In the genomic region with DNA sequence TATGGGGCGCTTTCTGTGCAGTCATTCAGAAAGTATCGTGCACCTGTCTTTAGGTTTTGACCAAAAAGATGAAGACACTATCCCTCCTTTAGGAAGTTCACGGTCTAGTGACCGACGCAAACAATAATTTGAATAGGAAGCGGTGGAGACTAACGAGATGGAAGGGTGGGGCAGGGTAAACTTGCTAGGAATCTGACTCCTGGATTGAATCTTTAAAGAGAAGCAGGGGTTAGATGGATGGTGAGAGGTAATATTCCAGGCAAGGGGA, we compare ENCODE assay signal across 8 cellular contexts. TPM values are rescaled to one million over a fixed set of nuclear protein-coding genes. Genes with fewer than 3 reads are reported as not detected.
DNase-seq lines count a peak whose midpoint lies in the region; ATAC-seq and FAIRE-seq lines count a peak whose summit lies in the region.

No MANE protein-coding gene starts in this region.

- no peak for ATAC-seq in natural killer cell treated with Interleukin-12 subunit alpha and Interleukin-12 subunit beta and Interleukin-15 and Interleukin-18, amount 100 ng/mL, for 72 hours
- ATAC-seq in GM18873 (IDR thresholded peaks at IDR 0.05; ENCODE audit: low FRiP score, unreplicated experiment), result no peak

- peaks cover 22% of the 10 kb centered on the region for H3K36me3 Mint-ChIP-seq in natural killer cell treated with Interleukin-12 subunit alpha and Interleukin-12 subunit beta and Interleukin-15 and Interleukin-18, amount 100 ng/mL, for 72 hours

- peak overlapping the region; percentile 75 for H3K27ac ChIP-seq in caudate nucleus (ENCODE audit: low read depth, low read length)

- H3K4me1 Mint-ChIP-seq in natural killer cell treated with Interleukin-12 subunit alpha and Interleukin-12 subunit beta and Interleukin-15 and Interleukin-18, amount 100 ng/mL, for 72 hours (ENCODE audit: low read depth in 2 of 2), result peaks cover 22 to 31% of the 10 kb centered on the region in 2 donors

- no peak for FAIRE-seq in GM19239 (lab: Jason Lieb, UNC)

- peaks cover 3% of the 10 kb centered on the region for H3K9me3 Mint-ChIP-seq in natural killer cell treated with Interleukin-12 subunit alpha and Interleukin-12 subunit beta and Interleukin-15 and Interleukin-18, amount 100 ng/mL, for 72 hours

- H3K27ac Mint-ChIP-seq in natural killer cell treated with Interleukin-12 subunit alpha and Interleukin-12 subunit beta and Interleukin-15 and Interleukin-18, amount 100 ng/mL, for 72 hours, result peak overlapping the region; percentile 99

- H3K4me3 Mint-ChIP-seq in natural killer cell treated with Interleukin-12 subunit alpha and Interleukin-12 subunit beta and Interleukin-15 and Interleukin-18, amount 100 ng/mL, for 72 hours, result peak overlapping the region; percentile 96

- H3K27me3 Mint-ChIP-seq in natural killer cell treated with Interleukin-12 subunit alpha and Interleukin-12 subunit beta and Interleukin-15 and Interleukin-18, amount 100 ng/mL, for 72 hours, result no peaks in the 10 kb centered on the region

- DNase-seq in NCI-H2107 treated with DMSO at 0.1 percent for 48 hours (lab: John Stamatoyannopoulos, UW; ENCODE audit: unreplicated experiment), result peak; percentile 70
- DNase-seq in NCI-H2107 (lab: John Stamatoyannopoulos, UW), result no peak
- DNase-seq in LoVo (ENCODE audit: low spot score), result peak; percentile 30
- no peak for DNase-seq in caudate nucleus (lab: John Stamatoyannopoulos, UW)
- no peak for DNase-seq in natural killer cell treated with Interleukin-12 subunit alpha and Interleukin-12 subunit beta and Interleukin-15 and Interleukin-18, amount 100 ng/mL, for 72 hours (ENCODE audit: low spot score)
- no peak for DNase-seq in HCEC 1CT
- DNase-seq in GM19239 (ENCODE audit: insufficient read length, low spot score), result no peak

RNA-seq across cellular contexts. Expression of a gene that starts 0.6 kb away (rescaled TPM):
- 10 to 100 TPM; 50.3 to 60.5 TPM for total RNA-seq in natural killer cell treated with Interleukin-12 subunit alpha and Interleukin-12 subunit beta and Interleukin-15 and Interleukin-18, amount 100 ng/mL, for 72 hours

RNA-seq across cellular contexts. Expression of a gene that starts 12.1 kb away (rescaled TPM):
- total RNA-seq in natural killer cell treated with Interleukin-12 subunit alpha and Interleukin-12 subunit beta and Interleukin-15 and Interleukin-18, amount 100 ng/mL, for 72 hours, result 10 to 100 TPM; 51.1 to 69.1 TPM

Comparison
In these comparisons a context has a peak if more than half of its experiments do, and no peak if none do; other contexts are left out.
1. DNase-seq: peak in NCI-H2107 treated with DMSO at 0.1 percent for 48 hours (single experiment) and LoVo (single experiment); none in NCI-H2107 (single experiment), caudate nucleus (0 of 61), natural killer cell treated with Interleukin-12 subunit alpha and Interleukin-12 subunit beta and Interleukin-15 and Interleukin-18, amount 100 ng/mL, for 72 hours (single experiment), HCEC 1CT (single experiment) and GM19239 (single experiment).